27 cellular contexts compared by ENCODE assay signal in genomic region chr15:51191766-51192165, GRCh38.
DNase-seq lines count a peak whose midpoint lies in the region; ATAC-seq, FAIRE-seq and TF ChIP-seq lines count a peak whose summit lies in the region.
"Had no signal": no experiment of that assay in that cellular context is flagged by ENCODE, and none has a peak within 500 bp of the region (broad histone marks: within the 10 kb centered on the region; RNA-seq: fewer than 3 reads in every experiment).

No MANE protein-coding gene starts in this region.

- H3K4me1 ChIP-seq in GM23338 (ENCODE audit: insufficient read depth) (no peaks in the 10 kb centered on the region; the same call in 1 of the 2 replicates), ascending aorta (peaks cover 7 to 42% of the 10 kb centered on the region in 2 donors), keratinocyte (ENCODE audit: control insufficient read depth, extremely low read depth, insufficient read depth, low read length) (peaks cover 15% of the 10 kb centered on the region)
- H3K4me1 ChIP-seq: colonic mucosa, pancreas had no signal

- peak overlapping the region; percentile 44; the same call in 1 of the 2 replicates for H3K4me2 ChIP-seq in GM23338
- peak overlapping the region; percentile 72 for H3K4me2 ChIP-seq in keratinocyte (ENCODE audit: control insufficient read depth, extremely low read depth, insufficient read depth, low read depth, low read length)
- H3K4me2 ChIP-seq: SK-N-SH had no signal

- H3K4me3 ChIP-seq in GM23338, result no peak overlapping the region
- no peak overlapping the region for H3K4me3 ChIP-seq in ascending aorta
- peak overlapping the region in 1 of 3 experiments; percentile 24 for H3K4me3 ChIP-seq in keratinocyte (ENCODE audit: control insufficient read depth in 2 of 3, extremely low read depth in 1 of 3, insufficient read depth in 2 of 3, low read depth in 1 of 3, low read length in 3 of 3)
- H3K4me3 ChIP-seq: adrenal gland, colonic mucosa, pancreas, sigmoid colon, stomach, upper lobe of left lung had no signal

- H2AFZ ChIP-seq in GM23338, result peak overlapping the region; percentile 43; the same call in 1 of the 2 replicates
- H2AFZ ChIP-seq in keratinocyte (ENCODE audit: control insufficient read depth, low read length), result peak overlapping the region; percentile 77

- H3K36me3 Mint-ChIP-seq in GM23338 (ENCODE audit: low read depth), result no peaks in the 10 kb centered on the region
- H3K36me3 Mint-ChIP-seq: memory B cell, naive B cell had no signal

- H3K36me3 ChIP-seq in GM23338 (ENCODE audit: insufficient read depth) (no peaks in the 10 kb centered on the region), ascending aorta (no peaks in the 10 kb centered on the region), keratinocyte (ENCODE audit: control insufficient read depth in 2 of 2, extremely low read depth in 1 of 2, insufficient read depth in 2 of 2, low read length in 2 of 2) (no peaks in the 10 kb centered on the region)
- H3K36me3 ChIP-seq: adrenal gland, colonic mucosa, pancreas, sigmoid colon, stomach, upper lobe of left lung had no signal

- intact Hi-C loops in ascending aorta (cut with DNase I), result loop anchor here (1.0 to 10.0 kb wide), 4 partner anchors 28 to 117 kb away; no protein-coding TSS in a partner anchor

- DNase-seq in GM23338 (ENCODE audit: low spot score) (no peak), ascending aorta (ENCODE audit: low spot score in 2 of 2) (no peak), keratinocyte (ENCODE audit: low read depth, low spot score) (no peak), renal cortical epithelial cell (ENCODE audit: low read depth) (peak; percentile 3), glomerular visceral epithelial cell (ENCODE audit: extremely low spot score) (no peak)
- DNase-seq in activated CD4-positive, alpha-beta T cell treated with anti-CD3 and anti-CD28 coated beads for 1 hour, result no peak
- DNase-seq: ACHN; activated CD4-positive, alpha-beta T cell treated with anti-CD3 and anti-CD28 coated beads for 48 hours; activated naive CD4-positive, alpha-beta T cell treated with Interleukin-2 at 50 U/mL for 16 hours; activated T-cell treated with anti-CD3 and anti-CD28 coated beads, Interleukin-2, amount 50 U/mL, for 48 hours; colonic mucosa; DMS79 treated with DMSO at 0.1 percent for 48 hours; effector memory CD4-positive, alpha-beta T cell; naive B cell; NCI-H1092 treated with DMSO at 0.1 percent for 48 hours; NCI-H187 treated with DMSO at 0.1 percent for 48 hours; NCI-H526 treated with DMSO at 0.1 percent for 48 hours; pancreas; sigmoid colon; SK-N-SH; stimulated activated CD8-positive, alpha-beta memory T cell treated with anti-CD3 and anti-CD28 coated beads, Interleukin-4, amount 100 ng/mL, for 48 hours; stomach; upper lobe of left lung had no signal

- ATAC-seq in GM23338, result no peak
- ATAC-seq in SK-N-SH treated with all-trans-retinoic acid at 6 μM for 48 hours, result no peak
- ATAC-seq in HG03025 (IDR thresholded peaks at IDR 0.05; ENCODE audit: low FRiP score, unreplicated experiment), result no peak

- H3K27ac Mint-ChIP-seq in GM23338, result no peak overlapping the region
- H3K27ac Mint-ChIP-seq: memory B cell, naive B cell had no signal

- H3K9me2 ChIP-seq in GM23338 (ENCODE audit: insufficient read depth), result no peaks in the 10 kb centered on the region
- H3K9me2 ChIP-seq: SK-N-SH had no signal

- H3K27ac ChIP-seq in GM23338 (ENCODE audit: low read depth) (no peak overlapping the region), ascending aorta (peak overlapping the region; percentile 78 to 84), keratinocyte (ENCODE audit: control insufficient read depth, insufficient read depth, low read length) (no peak overlapping the region)
- H3K27ac ChIP-seq: adrenal gland, colonic mucosa, pancreas, stomach, upper lobe of left lung had no signal

- H3F3A ChIP-seq in GM23338 (replicated peaks; ENCODE audit: low read depth), result no peaks in the 10 kb centered on the region

- no peaks in the 10 kb centered on the region; the same call in 2 of the 3 replicates for H3K9me3 Mint-ChIP-seq in GM23338
- H3K9me3 Mint-ChIP-seq: memory B cell, naive B cell had no signal

- dilution Hi-C loops in keratinocyte (cut with MboI; ENCODE audit: extremely low pct_ligation_motif_present, low sequenced_read_pairs), result no loop called here

- H4K20me1 ChIP-seq in GM23338 (replicated peaks; ENCODE audit: insufficient read depth), result no peaks in the 10 kb centered on the region
- no peaks in the 10 kb centered on the region for H4K20me1 ChIP-seq in keratinocyte (ENCODE audit: control insufficient read depth, extremely low read depth, insufficient read depth, low read length)

- FAIRE-seq in keratinocyte (lab: Jason Lieb, UNC), result peak; percentile 5
- FAIRE-seq: pancreas had no signal

- no peaks in the 10 kb centered on the region for H3K9me1 ChIP-seq in keratinocyte (ENCODE audit: control insufficient read depth, extremely low read depth, insufficient read depth, low read length)

- peaks cover 6% of the 10 kb centered on the region for H3K27me3 Mint-ChIP-seq in GM23338 (ENCODE audit: insufficient read depth, low read depth, poor library complexity)

- TF ChIP-seq CTCF in GM23338 (conservative IDR thresholded peaks at IDR 0.05; ENCODE audit: low read depth in 2 of 2) (no peak), ascending aorta (IDR thresholded peaks at IDR 0.05) (no peak), keratinocyte (optimal IDR thresholded peaks at IDR 0.05 in 1 of 3, IDR thresholded peaks at IDR 0.05 in 1 of 3, conservative IDR thresholded peaks at IDR 0.05 in 1 of 3; ENCODE audit: extremely low read depth in 1 of 3, insufficient read depth in 2 of 3, low read length in 3 of 3) (no peak)

- peaks cover 8% of the 10 kb centered on the region for H3K4me1 Mint-ChIP-seq in GM23338
- H3K4me1 Mint-ChIP-seq: memory B cell had no signal

- H3K9me3 ChIP-seq in ascending aorta (no peaks in the 10 kb centered on the region), keratinocyte (ENCODE audit: control insufficient read depth, low read depth, low read length) (no peaks in the 10 kb centered on the region)
- H3K9me3 ChIP-seq: adrenal gland, colonic mucosa, pancreas, sigmoid colon, SK-N-SH, stomach, upper lobe of left lung had no signal

- H3K79me2 ChIP-seq in GM23338 (replicated peaks; ENCODE audit: insufficient read depth), result no peaks in the 10 kb centered on the region
- no peaks in the 10 kb centered on the region for H3K79me2 ChIP-seq in keratinocyte (ENCODE audit: control insufficient read depth, insufficient read depth, low read length)

- H3K9ac ChIP-seq in keratinocyte (ENCODE audit: control insufficient read depth, extremely low read depth, insufficient read depth, low read length), result no peak overlapping the region
- H3K9ac ChIP-seq: SK-N-SH had no signal

- H3K27me3 ChIP-seq in GM23338 (ENCODE audit: insufficient read depth), result no peaks in the 10 kb centered on the region
- no peaks in the 10 kb centered on the region for H3K27me3 ChIP-seq in ascending aorta
- H3K27me3 ChIP-seq in keratinocyte (ENCODE audit: control insufficient read depth, extremely low read depth, insufficient read depth, low read length), result peaks cover 19% of the 10 kb centered on the region
- H3K27me3 ChIP-seq: colonic mucosa, pancreas, upper lobe of left lung had no signal

- no peak overlapping the region for H3K4me3 Mint-ChIP-seq in GM23338
- H3K4me3 Mint-ChIP-seq: memory B cell had no signal

TF ChIP-seq in GM23338, 12 proteins besides CTCF, POLR2A, EP300 and RAD21 (continues in another document):
- TF ChIP-seq EZH2phosphoT487 (IDR thresholded peaks at IDR 0.05; ENCODE audit: unreplicated experiment) (no peak), CREB1 (CRISPR knock-in tag; IDR thresholded peaks at IDR 0.05; ENCODE audit: low read depth) (no peak), JUNB (IDR thresholded peaks at IDR 0.05; ENCODE audit: unreplicated experiment) (no peak), EZH2 (IDR thresholded peaks at IDR 0.05; ENCODE audit: low read depth, unreplicated experiment) (no peak), ETS1 (IDR thresholded peaks at IDR 0.05) (no peak), ZNF114 (CRISPR knock-in tag; IDR thresholded peaks at IDR 0.05) (no peak)

TF ChIP-seq in SK-N-SH treated with all-trans-retinoic acid at 6 μM for 48 hours, 23 proteins besides CTCF, POLR2A, EP300 and RAD21 (continues in another document):
- no peak for TF ChIP-seq ZNF565 (CRISPR knock-in tag; conservative IDR thresholded peaks at IDR 0.05; ENCODE audit: low read depth)
- TF ChIP-seq CSRNP3 (CRISPR knock-in tag; IDR thresholded peaks at IDR 0.05), result no peak
- TF ChIP-seq ZNF70 (CRISPR knock-in tag; IDR thresholded peaks at IDR 0.05), result no peak
- TF ChIP-seq POU6F1 (CRISPR knock-in tag; IDR thresholded peaks at IDR 0.05; ENCODE audit: borderline replicate concordance, low read depth), result no peak
- TF ChIP-seq PPARA (CRISPR knock-in tag; IDR thresholded peaks at IDR 0.05; ENCODE audit: borderline replicate concordance), result no peak
- no peak for TF ChIP-seq ISL1 (CRISPR knock-in tag; IDR thresholded peaks at IDR 0.05)
- TF ChIP-seq GLIS3 (CRISPR knock-in tag; IDR thresholded peaks at IDR 0.05), result no peak
- TF ChIP-seq CSDC2 (CRISPR knock-in tag; IDR thresholded peaks at IDR 0.05), result no peak

Comparison
In these comparisons a context has a peak if more than half of its experiments do, and no peak if none do; other contexts are left out.
1. H3K27ac ChIP-seq: peak in ascending aorta (2 of 2); none in GM23338 (single experiment) and keratinocyte (single experiment).